8 cellular contexts compared by ENCODE assay signal in the genomic region with DNA sequence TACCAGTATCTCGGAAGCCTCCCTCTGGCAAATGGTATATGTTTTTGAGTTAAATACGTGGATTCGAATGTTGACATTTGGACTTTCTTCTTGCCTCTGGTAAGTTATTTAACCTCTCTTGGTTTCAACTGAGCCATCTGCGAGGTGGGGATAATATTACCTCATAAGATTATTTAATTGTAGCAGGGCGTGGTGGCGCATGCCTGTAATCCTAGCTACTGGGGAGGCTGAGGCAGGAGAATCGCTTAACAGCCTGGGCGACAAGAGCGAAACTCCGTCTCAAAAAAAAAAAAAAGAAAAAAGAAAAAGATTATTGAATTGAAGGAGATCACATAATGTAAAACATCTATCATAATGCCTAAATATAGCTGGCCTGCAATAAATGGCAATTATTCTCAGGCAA. TPM values are rescaled to one million over a fixed set of nuclear protein-coding genes. Genes with fewer than 3 reads are reported as not detected.
A peak's percentile ranks its signal among the peaks of the same experiment; 100 is the strongest.
DNase-seq lines count a peak whose midpoint lies in the region; ATAC-seq, FAIRE-seq and TF ChIP-seq lines count a peak whose summit lies in the region.

No MANE protein-coding gene starts in this region.

- peak; percentile 33 for DNase-seq in activated T-cell treated with anti-CD3 and anti-CD28 coated beads, Interleukin-2, amount 50 U/mL, for 24 hours
- no peak for DNase-seq in activated T-cell treated with anti-CD3 and anti-CD28 coated beads, Interleukin-2, amount 50 U/mL, for 1 hour
- DNase-seq in right lobe of liver (no peak), transverse colon (no peak), H54 (ENCODE audit: insufficient read length, low spot score) (no peak), KG1 (lab: John Stamatoyannopoulos, UW) (no peak)

- no peaks in the 10 kb centered on the region for H3K9me3 Mint-ChIP-seq in activated T-cell treated with anti-CD3 and anti-CD28 coated beads, Interleukin-2, amount 50 U/mL, for 24 hours

- TF ChIP-seq CTCF in right lobe of liver (IDR thresholded peaks at IDR 0.05) (no peak), transverse colon (IDR thresholded peaks at IDR 0.05) (no peak)

- no peaks in the 10 kb centered on the region for H3K36me3 ChIP-seq in right lobe of liver
- no peaks in the 10 kb centered on the region for H3K36me3 ChIP-seq in transverse colon

- intact Hi-C loops in right lobe of liver (cut with DNase I) (no loop called here), transverse colon (cut with DNase I; ENCODE audit: low total_unique reads) (no loop called here)

- H3K4me3 ChIP-seq in right lobe of liver (peak overlapping the region; percentile 90 to 98 (median 91)), transverse colon (peak overlapping the region; percentile 90 to 97 (median 96))

- FAIRE-seq in H54 (lab: Jason Lieb, UNC) = no peak

- no peaks in the 10 kb centered on the region for H3K9me3 ChIP-seq in right lobe of liver
- no peaks in the 10 kb centered on the region for H3K9me3 ChIP-seq in transverse colon

- H3K4me1 Mint-ChIP-seq in activated T-cell treated with anti-CD3 and anti-CD28 coated beads, Interleukin-2, amount 50 U/mL, for 24 hours (ENCODE audit: low read depth) = peaks cover 23% of the 10 kb centered on the region

- ATAC-seq in right lobe of liver = peak in 1 of 4 donors; percentile 2
- ATAC-seq in HG03045 (IDR thresholded peaks at IDR 0.05; ENCODE audit: unreplicated experiment) = no peak

- peaks cover 0 to 6% (median 0%) of the 10 kb centered on the region in 4 donors for H3K4me1 ChIP-seq in right lobe of liver
- H3K4me1 ChIP-seq in transverse colon = peaks cover 10 to 31% (median 23%) of the 10 kb centered on the region in 4 donors

- no peak for TF ChIP-seq EP300 in transverse colon (IDR thresholded peaks at IDR 0.05; ENCODE audit: low read depth)

- WGBS in right lobe of liver (ENCODE audit: insufficient coverage, low coverage, low lambda C conversion rate, missing lambda C conversion rate) = 39% methylated on average over 10 of the region's 10 CpGs
- 39 to 52% methylated on average over 4 to 10 of the region's 10 CpGs for WGBS in transverse colon (ENCODE audit: low coverage in 1 of 2), 2 donors

- H3K27ac ChIP-seq in angular gyrus (ENCODE audit: low read depth, low read length) = peak overlapping the region; percentile 45
- H3K27ac ChIP-seq in right lobe of liver = peak overlapping the region; percentile 73 to 88 (median 76)
- H3K27ac ChIP-seq in transverse colon = peak overlapping the region; percentile 93 to 97 (median 94)

- H3K27me3 ChIP-seq in right lobe of liver (no peaks in the 10 kb centered on the region), transverse colon (no peaks in the 10 kb centered on the region)

- H3K27ac Mint-ChIP-seq in activated T-cell treated with anti-CD3 and anti-CD28 coated beads, Interleukin-2, amount 50 U/mL, for 24 hours = peak overlapping the region; percentile 94

- in situ Hi-C loops in transverse colon (cut with MboI; ENCODE audit: low pct_ligation_motif_present in 1 of 4, low pct_unique_long_range_greater_than_20kb in 1 of 4, low sequenced_read_pairs in 3 of 4) = no loop called here

- peak overlapping the region; percentile 78 for H3K4me3 Mint-ChIP-seq in activated T-cell treated with anti-CD3 and anti-CD28 coated beads, Interleukin-2, amount 50 U/mL, for 24 hours

- TF ChIP-seq POLR2A in right lobe of liver (IDR thresholded peaks at IDR 0.05) (no peak), transverse colon (IDR thresholded peaks at IDR 0.05) (no peak), H54 (IDR thresholded peaks at IDR 0.05; ENCODE audit: low read depth, low read length) (no peak)

- H3K27me3 Mint-ChIP-seq in activated T-cell treated with anti-CD3 and anti-CD28 coated beads, Interleukin-2, amount 50 U/mL, for 24 hours = no peaks in the 10 kb centered on the region

- peaks cover 10% of the 10 kb centered on the region for H3K36me3 Mint-ChIP-seq in activated T-cell treated with anti-CD3 and anti-CD28 coated beads, Interleukin-2, amount 50 U/mL, for 24 hours (ENCODE audit: low read depth)

RNA-seq across cellular contexts. Expression of gene TAF5, which starts 0.4 kb away (rescaled TPM):
- total RNA-seq in right lobe of liver (1 to 10 TPM; 1.5 to 2.5 (median 2.2) TPM), transverse colon (10 to 100 TPM in 1 of 4 donors, 1 to 10 TPM in 2, under 1 TPM in 1; 1.00 to 22.8 (median 5.9) TPM)

RNA-seq across cellular contexts. Expression of gene PCGF6, which starts 16.4 kb away (rescaled TPM):
- total RNA-seq in right lobe of liver = 1 to 10 TPM; 4.7 to 8.5 (median 6.0) TPM
- total RNA-seq in transverse colon = 10 to 100 TPM in 3 of 4 donors, 1 to 10 TPM in 1; 5.9 to 44.5 (median 21.6) TPM

RNA-seq across cellular contexts. Expression of gene ATP5MK, which starts 28.9 kb away (rescaled TPM):
- total RNA-seq in right lobe of liver (100 to 1,000 TPM; 176 to 257 (median 220) TPM), transverse colon (100 to 1,000 TPM in 3 of 4 donors, 10 to 100 TPM in 1; 13.7 to 415 (median 216) TPM)

RNA-seq across cellular contexts. Expression of gene PDCD11, which starts 29.0 kb away (rescaled TPM):
- total RNA-seq in right lobe of liver (10 to 100 TPM; 10.6 to 13.5 (median 12.0) TPM), transverse colon (10 to 100 TPM; 10.1 to 20.0 (median 13.3) TPM)
